Comparison of ENCODE assay signal across 8 cellular contexts in the genomic region with DNA sequence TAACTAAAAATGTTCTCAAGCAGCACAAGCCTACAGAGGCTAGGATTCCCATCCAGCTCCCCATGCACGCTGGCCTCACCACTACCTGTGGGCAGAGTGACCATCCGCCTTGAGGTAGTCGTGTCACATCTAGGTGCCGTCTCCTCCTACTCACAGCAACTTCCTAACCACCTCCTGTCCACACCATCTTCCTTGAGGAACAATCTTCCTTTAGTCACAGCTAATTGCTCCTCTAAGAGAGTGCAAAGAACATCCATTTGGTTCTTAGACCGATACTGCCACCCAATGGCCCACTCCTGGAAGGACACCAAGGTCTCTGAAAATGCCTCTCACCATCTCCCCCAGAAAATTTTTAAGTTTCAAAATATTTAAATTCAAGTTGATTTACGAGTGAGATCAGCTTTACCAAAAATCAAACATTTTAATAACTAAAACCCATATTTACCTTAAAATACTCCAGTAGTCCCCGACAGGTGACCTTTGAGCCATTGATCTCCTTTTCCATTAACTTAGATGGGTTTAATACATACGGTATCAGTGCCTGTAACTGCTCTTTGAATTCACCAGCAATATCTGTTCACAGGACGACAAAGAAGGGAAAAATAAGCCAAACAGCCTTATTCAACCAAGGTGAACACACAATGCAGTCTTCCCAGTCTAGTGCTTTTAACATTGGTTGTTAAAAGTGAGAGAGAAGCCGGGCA. TPM values are rescaled to one million over a fixed set of nuclear protein-coding genes. Genes with fewer than 3 reads are reported as not detected.
A peak's percentile ranks its signal among the peaks of the same experiment; 100 is the strongest.
DNase-seq lines count a peak whose midpoint lies in the region; ATAC-seq and TF ChIP-seq lines count a peak whose summit lies in the region.

No MANE protein-coding gene starts in this region.

- 0 out of 2 replicates have a peak, but pooled peaks cover 6% of the 10 kb centered on the region for H3K36me3 ChIP-seq in KMS-11 (ENCODE audit: insufficient read depth)
- peaks cover 2 to 89% (median 76%) of the 10 kb centered on the region in 9 donors for H3K36me3 ChIP-seq in heart left ventricle

- H3K27me3 ChIP-seq in KMS-11 (ENCODE audit: insufficient read depth, low read depth) = no peaks in the 10 kb centered on the region
- no peaks in the 10 kb centered on the region for H3K27me3 ChIP-seq in heart left ventricle

- intact Hi-C loops in heart left ventricle (cut with DNase I) (loop anchor here in 9 of 10 donors (1.0 to 10.0 kb wide), 6 partner anchors 101 to 611 kb away; no protein-coding TSS in a partner anchor), posterior vena cava (cut with DNase I) (loop anchor here (5.0 to 10.0 kb wide), 2 partner anchors 159 to 161 kb away; no protein-coding TSS in a partner anchor)

- H3K9ac ChIP-seq in KMS-11 = no peak overlapping the region

- H3K4me3 ChIP-seq in KMS-11 (IDR thresholded peaks at IDR 0.05; ENCODE audit: insufficient read depth, low read depth, low read length) (no peak overlapping the region), heart left ventricle (no peak overlapping the region)

- H3K4me2 ChIP-seq in KMS-11 = no peak overlapping the region

- no peak overlapping the region for H3K27ac ChIP-seq in KMS-11
- no peak overlapping the region for H3K27ac ChIP-seq in heart left ventricle

- H3K9me3 ChIP-seq in heart left ventricle = no peaks in the 10 kb centered on the region

- H2AFZ ChIP-seq in KMS-11 (ENCODE audit: low read depth) = no peak overlapping the region

- no peak for TF ChIP-seq POLR2A in heart left ventricle (IDR thresholded peaks at IDR 0.05)

- TF ChIP-seq CTCF in KMS-11 (conservative IDR thresholded peaks at IDR 0.05; ENCODE audit: low read depth, low read length) (peak; percentile 89), heart left ventricle (IDR thresholded peaks at IDR 0.05) (peak; percentile 69 to 92 (median 82))

- 66 to 74% (median 71%) methylated on average over 10 of the region's 10 CpGs for WGBS in heart left ventricle, 4 donors

- DNase-seq in DMS79 treated with DMSO at 0.1 percent for 48 hours (lab: John Stamatoyannopoulos, UW) (peak; percentile 66), SKM-1 treated with dmso at 0.1 percent for 144 hours (lab: John Stamatoyannopoulos, UW; ENCODE audit: unreplicated experiment) (peak; percentile 41), heart left ventricle (peak in 3 of 5 donors; percentile 33 to 47 (median 45)), retina (peak; percentile 73), posterior vena cava (ENCODE audit: low spot score) (no peak)
- peak; percentile 25 for DNase-seq in activated naive CD8-positive, alpha-beta T cell treated with anti-CD3 and anti-CD28 coated beads, Interleukin-2, amount 50 U/mL, for 16 hours (ENCODE audit: low read depth, low spot score)

- no peaks in the 10 kb centered on the region for H3K79me2 ChIP-seq in KMS-11 (ENCODE audit: insufficient read depth, low read depth)

- ATAC-seq in heart left ventricle = peak; percentile 68 to 79 (median 78)
- no peak for ATAC-seq in HG03025 (IDR thresholded peaks at IDR 0.05; ENCODE audit: low FRiP score, unreplicated experiment)

- no peaks in the 10 kb centered on the region for H4K20me1 ChIP-seq in KMS-11 (ENCODE audit: insufficient read depth)

- H3K4me1 ChIP-seq in KMS-11 (ENCODE audit: low read depth, poor library complexity, severe bottlenecking) (peaks cover 4% of the 10 kb centered on the region), heart left ventricle (peaks cover 0 to 22% (median 0%) of the 10 kb centered on the region in 12 donors)

RNA-seq across cellular contexts. Expression of gene PLAAT3, which starts 21.7 kb away (rescaled TPM):
- total RNA-seq in heart left ventricle (100 to 1,000 TPM in 8 of 9 donors, 10 to 100 TPM in 1; 84.7 to 152 (median 126) TPM), posterior vena cava (10 to 100 TPM; 31.8 to 42.4 TPM)
- 100 to 1,000 TPM in 1 of 2 donors, 10 to 100 TPM in 1; 74.9 to 191 TPM for polyA plus RNA-seq in heart left ventricle

RNA-seq across cellular contexts. Expression of gene ATL3, which starts 35.3 kb away (rescaled TPM):
- total RNA-seq in heart left ventricle (10 to 100 TPM; 10.4 to 30.4 (median 13.8) TPM), posterior vena cava (100 to 1,000 TPM; 208 to 264 TPM)
- 1 to 10 TPM; 4.7 to 7.5 TPM for polyA plus RNA-seq in heart left ventricle

RNA-seq across cellular contexts. Expression of gene RTN3, which starts 45.4 kb away (rescaled TPM):
- total RNA-seq in heart left ventricle (10 to 100 TPM; 36.2 to 82.9 (median 72.2) TPM), posterior vena cava (10 to 100 TPM; 80.3 to 88.4 TPM)
- 10 to 100 TPM; 31.2 to 65.9 TPM for polyA plus RNA-seq in heart left ventricle

Comparison
In these comparisons a context has a peak if more than half of its experiments do, and no peak if none do; other contexts are left out.
1. RNA of gene ATL3, which starts 35.3 kb away (total RNA-seq): 208 to 264 TPM in posterior vena cava; 10.4 to 30.4 TPM in heart left ventricle; every median in the first group is over 4 times any median in the second.